ENCODE assay signal across 22 cellular contexts in genomic region chr12:44842669-44843068, GRCh38. TPM values are rescaled to one million over a fixed set of nuclear protein-coding genes. Genes with fewer than 3 reads are reported as not detected.
DNase-seq lines count a peak whose midpoint lies in the region; ATAC-seq lines count a peak whose summit lies in the region.
"Had no signal": no experiment of that assay in that cellular context is flagged by ENCODE, and none has a peak within 500 bp of the region (broad histone marks: within the 10 kb centered on the region; RNA-seq: fewer than 3 reads in every experiment).

No MANE protein-coding gene starts in this region.

- peak overlapping the region; percentile 55 for H3K4me3 Mint-ChIP-seq in activated naive CD4-positive, alpha-beta T cell treated with anti-CD3 and anti-CD28 coated beads for 36 hours
- H3K4me3 Mint-ChIP-seq in T-helper 17 cell: peak overlapping the region; percentile 63
- H3K4me3 Mint-ChIP-seq in activated naive CD8-positive, alpha-beta T cell treated with anti-CD3 and anti-CD28 coated beads for 36 hours: peak overlapping the region; percentile 80
- H3K4me3 Mint-ChIP-seq: brain, CD14-positive monocyte had no signal

- H3K27ac Mint-ChIP-seq in activated naive CD4-positive, alpha-beta T cell treated with anti-CD3 and anti-CD28 coated beads for 36 hours: peak overlapping the region; percentile 85
- H3K27ac Mint-ChIP-seq in T-helper 17 cell: peak overlapping the region; percentile 96
- H3K27ac Mint-ChIP-seq in activated naive CD8-positive, alpha-beta T cell treated with anti-CD3 and anti-CD28 coated beads for 36 hours: peak overlapping the region; percentile 94
- H3K27ac Mint-ChIP-seq: CD14-positive monocyte, progenitor cell of endocrine pancreas had no signal

- H3K9me3 ChIP-seq in T-helper 17 cell (ENCODE audit: control insufficient read depth, low read length, poor library complexity, severe bottlenecking): no peaks in the 10 kb centered on the region
- H3K9me3 ChIP-seq: adrenal gland, left ventricle myocardium inferior, MG63, right lobe of liver, SJSA1, upper lobe of right lung had no signal

- no peak for ATAC-seq in T-helper 17 cell
- no peak for ATAC-seq in HG02588 (IDR thresholded peaks at IDR 0.05; ENCODE audit: unreplicated experiment)
- ATAC-seq: right lobe of liver, upper lobe of right lung had no signal

- no peak for DNase-seq in activated naive CD4-positive, alpha-beta T cell treated with anti-CD3 and anti-CD28 coated beads for 36 hours
- DNase-seq in activated naive CD4-positive, alpha-beta T cell treated with anti-CD3 and anti-CD28 coated beads, Interleukin-2, amount 50 U/mL, for 16 hours: no peak
- no peak for DNase-seq in T-helper 17 cell
- no peak for DNase-seq in activated naive CD8-positive, alpha-beta T cell treated with anti-CD3 and anti-CD28 coated beads for 36 hours
- no peak for DNase-seq in NCI-H524 (lab: John Stamatoyannopoulos, UW)
- no peak for DNase-seq in islet precursor cell
- DNase-seq: adrenal gland; KG1; left ventricle myocardium inferior; MG63; NCI-H1105 treated with DMSO at 0.1 percent for 48 hours; NCI-H1930; NCI-H2227 treated with DMSO at 0.1 percent for 48 hours; right lobe of liver; RPMI8226; stimulated activated CD4-positive, alpha-beta T cell treated with anti-CD3 and anti-CD28 coated beads, Interleukin-2, amount 100 ng/mL, for 48 hours; upper lobe of right lung had no signal

- no peaks in the 10 kb centered on the region for H3K9me3 Mint-ChIP-seq in activated naive CD4-positive, alpha-beta T cell treated with anti-CD3 and anti-CD28 coated beads for 36 hours
- H3K9me3 Mint-ChIP-seq in activated naive CD8-positive, alpha-beta T cell treated with anti-CD3 and anti-CD28 coated beads for 36 hours: no peaks in the 10 kb centered on the region
- H3K9me3 Mint-ChIP-seq: brain had no signal

- intact Hi-C loops in activated naive CD4-positive, alpha-beta T cell treated with anti-CD3 and anti-CD28 coated beads for 36 hours (cut with micrococcal nuclease): loop anchor here (10.0 kb wide), 3 partner anchors 1008 to 1152 kb away; partner anchors contain the start of genes SCAF11, TMEM117 and TWF1

- CTCF ChIA-PET in activated naive CD4-positive, alpha-beta T cell treated with anti-CD3 and anti-CD28 coated beads for 36 hours (lab: Charles Lee): interaction anchor here (0.7 to 1.3 kb wide), 2 partner anchors 33 to 834 kb away, joined by 3 read pairs; no protein-coding TSS in a partner anchor

- no peaks in the 10 kb centered on the region for H3K27me3 Mint-ChIP-seq in activated naive CD4-positive, alpha-beta T cell treated with anti-CD3 and anti-CD28 coated beads for 36 hours (ENCODE audit: low read depth)
- H3K27me3 Mint-ChIP-seq in T-helper 17 cell: no peaks in the 10 kb centered on the region
- no peaks in the 10 kb centered on the region for H3K27me3 Mint-ChIP-seq in activated naive CD8-positive, alpha-beta T cell treated with anti-CD3 and anti-CD28 coated beads for 36 hours
- H3K27me3 Mint-ChIP-seq: progenitor cell of endocrine pancreas had no signal

- peaks cover 3% of the 10 kb centered on the region for H3K36me3 Mint-ChIP-seq in activated naive CD4-positive, alpha-beta T cell treated with anti-CD3 and anti-CD28 coated beads for 36 hours (ENCODE audit: low read depth)
- H3K36me3 Mint-ChIP-seq in T-helper 17 cell (ENCODE audit: low read depth): peaks cover 2% of the 10 kb centered on the region
- H3K36me3 Mint-ChIP-seq in activated naive CD8-positive, alpha-beta T cell treated with anti-CD3 and anti-CD28 coated beads for 36 hours: peaks cover 51% of the 10 kb centered on the region
- H3K36me3 Mint-ChIP-seq: brain, CD14-positive monocyte had no signal

- peaks cover 70% of the 10 kb centered on the region for H3K4me1 Mint-ChIP-seq in activated naive CD4-positive, alpha-beta T cell treated with anti-CD3 and anti-CD28 coated beads for 36 hours (ENCODE audit: low read depth)
- H3K4me1 Mint-ChIP-seq in T-helper 17 cell: peaks cover 27% of the 10 kb centered on the region
- peaks cover 75% of the 10 kb centered on the region for H3K4me1 Mint-ChIP-seq in activated naive CD8-positive, alpha-beta T cell treated with anti-CD3 and anti-CD28 coated beads for 36 hours
- H3K4me1 Mint-ChIP-seq: CD14-positive monocyte had no signal

RNA-seq across cellular contexts. Expression of gene NELL2, which starts 33.4 kb away (rescaled TPM):
- 10 to 100 TPM; 61.9 to 72.2 TPM for total RNA-seq in activated naive CD4-positive, alpha-beta T cell treated with anti-CD3 and anti-CD28 coated beads for 36 hours
- total RNA-seq in T-helper 17 cell: 100 to 1,000 TPM in 1 of 2 donors, 10 to 100 TPM in 1; 62.5 to 110 TPM
- total RNA-seq in activated naive CD8-positive, alpha-beta T cell treated with anti-CD3 and anti-CD28 coated beads for 36 hours: 100 to 1,000 TPM; 120 to 134 TPM
- total RNA-seq: SJSA1 had no signal
